8 cellular contexts compared by ENCODE assay signal in genomic region chr3:39288300-39288808, GRCh38. TPM values are rescaled to one million over a fixed set of nuclear protein-coding genes. Genes with fewer than 3 reads are reported as not detected.
A peak's percentile ranks its signal among the peaks of the same experiment; 100 is the strongest.
DNase-seq lines count a peak whose midpoint lies in the region; ATAC-seq and TF ChIP-seq lines count a peak whose summit lies in the region.

No MANE protein-coding gene starts in this region.

- peak overlapping the region; percentile 31 for H3K4me3 ChIP-seq in OCI-LY7 (ENCODE audit: low read depth, low read length, poor library complexity, severe bottlenecking)

- POLR2A ChIA-PET in OCI-LY7 (lab: Charles Lee), result interaction anchor here (0.8 to 4.1 kb wide), 18 partner anchors 10 to 204 kb away, joined by 3 to 49 read pairs (median 4); partner anchors contain the start of genes GORASP1, TTC21A and XIRP1

- H3K4me2 ChIP-seq in OCI-LY7 (ENCODE audit: low read length), result peak overlapping the region; percentile 66

- TF ChIP-seq CTCF in OCI-LY7 (conservative IDR thresholded peaks at IDR 0.05; ENCODE audit: low read length), result peak; percentile 99
- peak; percentile 97 for TF ChIP-seq CTCF in natural killer cell (IDR thresholded peaks at IDR 0.05)

- H3K27ac Mint-ChIP-seq in natural killer cell, result peak overlapping the region; percentile 55 to 88
- H3K27ac Mint-ChIP-seq in stimulated activated naive B cell treated with anti-CD40 and anti-IgM and Interleukin-4, amounts not matched to agents 10 μg/mL and 1 μg/mL and 100 μg/mL, for 72 hours, result peak overlapping the region; percentile 84

- ATAC-seq in GM21529 (IDR thresholded peaks at IDR 0.05; ENCODE audit: unreplicated experiment) (peak; percentile 98), esophagus mucosa (peak; percentile 94), natural killer cell (peak; percentile 94 to 98 (median 97))
- peak; percentile 99 for ATAC-seq in stimulated activated naive B cell treated with anti-CD40 and anti-IgM and Interleukin-4, amounts not matched to agents 10 μg/mL and 1 μg/mL and 100 μg/mL, for 72 hours (replicated peaks)

- no peaks in the 10 kb centered on the region for H3K9me3 ChIP-seq in OCI-LY7 (ENCODE audit: low read length)

- H2AFZ ChIP-seq in OCI-LY7 (ENCODE audit: low read length), result peak overlapping the region; percentile 75; the same call in 1 of the 2 replicates

- CTCF ChIA-PET in OCI-LY7 (lab: Charles Lee; ENCODE audit: unreplicated experiment), result interaction anchor here (0.7 to 2.3 kb wide), 28 partner anchors 9 to 287 kb away, joined by 3 to 87 read pairs (median 4); partner anchors contain the start of genes CX3CR1, TTC21A and XIRP1

- no peaks in the 10 kb centered on the region for H3K27me3 Mint-ChIP-seq in natural killer cell (ENCODE audit: low read depth in 2 of 2)
- no peaks in the 10 kb centered on the region for H3K27me3 Mint-ChIP-seq in stimulated activated naive B cell treated with anti-CD40 and anti-IgM and Interleukin-4, amounts not matched to agents 10 μg/mL and 1 μg/mL and 100 μg/mL, for 72 hours

- H3K36me3 Mint-ChIP-seq in natural killer cell, result no peaks in the 10 kb centered on the region
- H3K36me3 Mint-ChIP-seq in stimulated activated naive B cell treated with anti-CD40 and anti-IgM and Interleukin-4, amounts not matched to agents 10 μg/mL and 1 μg/mL and 100 μg/mL, for 72 hours, result no peaks in the 10 kb centered on the region

- no peaks in the 10 kb centered on the region for H4K20me1 ChIP-seq in OCI-LY7 (ENCODE audit: insufficient read depth, low read length)

- H3K4me1 ChIP-seq in OCI-LY7 (ENCODE audit: insufficient read depth, low read length, poor library complexity, severe bottlenecking), result peaks cover 37% of the 10 kb centered on the region

- BruUV-seq in OCI-LY7 (replicated peaks; lab: Mats Ljungman, UMichigan), result no TSS peak

- H3K9me3 Mint-ChIP-seq in natural killer cell, result no peaks in the 10 kb centered on the region
- no peaks in the 10 kb centered on the region for H3K9me3 Mint-ChIP-seq in stimulated activated naive B cell treated with anti-CD40 and anti-IgM and Interleukin-4, amounts not matched to agents 10 μg/mL and 1 μg/mL and 100 μg/mL, for 72 hours

- no peaks in the 10 kb centered on the region for H3K36me3 ChIP-seq in OCI-LY7 (ENCODE audit: insufficient read depth, low read length)

- peak overlapping the region; percentile 61 for H3K27ac ChIP-seq in OCI-LY7 (ENCODE audit: low read depth, low read length, poor library complexity, severe bottlenecking)

- no peaks in the 10 kb centered on the region for H3K9me2 ChIP-seq in OCI-LY7 (ENCODE audit: insufficient read depth, low read length)

- peaks cover 24 to 47% of the 10 kb centered on the region in 2 donors for H3K4me1 Mint-ChIP-seq in natural killer cell
- H3K4me1 Mint-ChIP-seq in stimulated activated naive B cell treated with anti-CD40 and anti-IgM and Interleukin-4, amounts not matched to agents 10 μg/mL and 1 μg/mL and 100 μg/mL, for 72 hours, result peaks cover 25 to 54% of the 10 kb centered on the region in 2 donors

- intact Hi-C loops in OCI-LY7 (cut with micrococcal nuclease; ENCODE audit: unreplicated experiment) (loop anchor here (1.0 to 5.0 kb wide), 8 partner anchors 34 to 201 kb away; no protein-coding TSS in a partner anchor), natural killer cell (cut with micrococcal nuclease) (loop anchor here (1.0 kb wide), 3 partner anchors 80 to 187 kb away; no protein-coding TSS in a partner anchor)

- peak; percentile 83 for DNase-seq in DMS53 (lab: John Stamatoyannopoulos, UW)
- DNase-seq in HUDEP-2 (lab: John Stamatoyannopoulos, UW; ENCODE audit: unreplicated experiment in 76 of 76), result peak in 67 of 76 experiments; percentile 8 to 76 (median 46)
- peak; percentile 98 for DNase-seq in OCI-LY7 (ENCODE audit: low spot score)
- DNase-seq in activated T-cell treated with anti-CD3 and anti-CD28 coated beads for 1 hour (ENCODE audit: low read depth), result peak; percentile 65
- peak; percentile 75 for DNase-seq in natural killer cell
- DNase-seq in stimulated activated naive B cell treated with anti-CD40 and anti-IgM and Interleukin-4, amounts not matched to agents 10 μg/mL and 1 μg/mL and 100 μg/mL, for 72 hours, result peak; percentile 94

- no peak overlapping the region for H3K4me3 Mint-ChIP-seq in natural killer cell
- H3K4me3 Mint-ChIP-seq in stimulated activated naive B cell treated with anti-CD40 and anti-IgM and Interleukin-4, amounts not matched to agents 10 μg/mL and 1 μg/mL and 100 μg/mL, for 72 hours, result no peak overlapping the region

- H3K79me2 ChIP-seq in OCI-LY7 (ENCODE audit: insufficient read depth, low read depth, low read length), result no peaks in the 10 kb centered on the region

RNA-seq across cellular contexts. Expression of gene CX3CR1, which starts 8.5 kb away (rescaled TPM):
- total RNA-seq in OCI-LY7 (2014; rRNA removed; shearing (Covaris generic)), result not detected in 2 replicates
- total RNA-seq in OCI-LY7 (2022) (0.13 TPM in 1 of 2 replicates, not detected in the other), esophagus mucosa (0.84 TPM), natural killer cell (100 to 1,000 TPM; 203 to 459 (median 405) TPM)

RNA-seq across cellular contexts. Expression of gene CCR8, which starts 41.2 kb away (rescaled TPM):
- not detected in 2 replicates for total RNA-seq in OCI-LY7 (2014; rRNA removed; shearing (Covaris generic))
- not detected in 2 replicates for total RNA-seq in OCI-LY7 (2022)
- total RNA-seq in esophagus mucosa, result 0.16 TPM
- under 1 TPM in 1 of 3 donors, not detected in 2; 0.35 TPM for total RNA-seq in natural killer cell

Comparison
In these comparisons a context has a peak if more than half of its experiments do, and no peak if none do; other contexts are left out.
1. Peak in every context shown above with its lines: DNase-seq, ATAC-seq, H3K4me3 ChIP-seq and H3K27ac ChIP-seq.
2. DNase-seq: peak in every context shown above with its lines; median percentile 98 in OCI-LY7; 94 in stimulated activated naive B cell treated with anti-CD40 and anti-IgM and Interleukin-4, amounts not matched to agents 10 μg/mL and 1 μg/mL and 100 μg/mL, for 72 hours; 83 in DMS53; 75 in natural killer cell; 65 in activated T-cell treated with anti-CD3 and anti-CD28 coated beads for 1 hour; 46 in HUDEP-2.
3. RNA of gene CX3CR1, which starts 8.5 kb away (total RNA-seq): 203 to 459 TPM in natural killer cell; 0.84 TPM in esophagus mucosa (single experiment) and 0.13 TPM in OCI-LY7; every median in the first group is over 100 times any median in the second.